9 cellular contexts compared by ENCODE assay signal in the genomic region with DNA sequence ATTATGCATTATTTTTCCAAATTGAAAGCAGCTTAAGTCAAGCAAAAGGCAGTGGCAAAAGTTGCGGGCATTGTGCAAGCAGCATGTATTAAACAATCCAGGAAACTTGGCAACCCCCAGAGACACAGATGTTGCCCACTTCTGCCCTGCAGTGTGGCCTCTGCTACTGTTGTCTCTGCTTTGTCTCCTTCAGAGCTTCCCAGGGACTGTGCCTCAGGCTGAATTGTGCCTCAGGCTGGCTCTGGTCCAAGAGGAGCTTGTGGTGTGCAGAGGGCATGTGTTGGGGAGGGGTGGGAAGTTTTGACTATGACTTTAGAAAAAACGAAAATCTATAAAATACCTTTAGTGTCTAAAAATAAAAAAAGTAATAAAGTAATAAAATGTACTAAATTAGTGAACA.
A peak's percentile ranks its signal among the peaks of the same experiment; 100 is the strongest.
DNase-seq lines count a peak whose midpoint lies in the region; ATAC-seq, FAIRE-seq and TF ChIP-seq lines count a peak whose summit lies in the region.
"Had no signal": no experiment of that assay in that cellular context is flagged by ENCODE, and none has a peak within 500 bp of the region (broad histone marks: within the 10 kb centered on the region; RNA-seq: fewer than 3 reads in every experiment).

No MANE protein-coding gene starts in this region.

- no peaks in the 10 kb centered on the region for H3K36me3 ChIP-seq in bronchial epithelial cell (ENCODE audit: control insufficient read depth, insufficient read depth, low read length)
- no peaks in the 10 kb centered on the region for H3K36me3 ChIP-seq in OCI-LY7 (ENCODE audit: insufficient read depth, low read length)

- POLR2A ChIA-PET in OCI-LY7 (lab: Charles Lee): no interaction called here

- BruUV-seq in OCI-LY7 (replicated peaks; lab: Mats Ljungman, UMichigan): no TSS peak

- CTCF ChIA-PET in OCI-LY7 (lab: Charles Lee; ENCODE audit: unreplicated experiment): no interaction called here

- intact Hi-C loops in OCI-LY7 (cut with micrococcal nuclease; ENCODE audit: unreplicated experiment): no loop called here

- H3K4me2 ChIP-seq in OCI-LY7 (ENCODE audit: low read length): no peak overlapping the region

- H3K27ac ChIP-seq in OCI-LY7 (ENCODE audit: low read depth, low read length, poor library complexity, severe bottlenecking): no peak overlapping the region

- no peaks in the 10 kb centered on the region for H3K4me1 ChIP-seq in OCI-LY7 (ENCODE audit: insufficient read depth, low read length, poor library complexity, severe bottlenecking)

- TF ChIP-seq POLR2A in GM12891 (IDR thresholded peaks at IDR 0.05; ENCODE audit: low read depth, low read length): no peak

- FAIRE-seq in bronchial epithelial cell (lab: Jason Lieb, UNC) (no peak), GM12891 (lab: Jason Lieb, UNC) (no peak)

- no peaks in the 10 kb centered on the region for H3K79me2 ChIP-seq in OCI-LY7 (ENCODE audit: insufficient read depth, low read depth, low read length)

- H2AFZ ChIP-seq in OCI-LY7 (ENCODE audit: low read length): no peak overlapping the region

- H4K20me1 ChIP-seq in OCI-LY7 (ENCODE audit: insufficient read depth, low read length): no peaks in the 10 kb centered on the region

- ATAC-seq in HG03097 (IDR thresholded peaks at IDR 0.05; ENCODE audit: low FRiP score, unreplicated experiment): no peak

- DNase-seq in EL (peak; percentile 3), NCI-H2081 (lab: John Stamatoyannopoulos, UW) (peak; percentile 64 to 85), bronchial epithelial cell (ENCODE audit: low read depth) (peak; percentile 11), medulla oblongata (ENCODE audit: extremely low spot score) (peak; percentile 31), GM12891 (ENCODE audit: insufficient read length, low spot score) (no peak), T1000 (lab: John Stamatoyannopoulos, UW) (no peak), OCI-LY7 (ENCODE audit: low spot score) (no peak)
- DNase-seq: activated gamma-delta T cell treated with Interleukin-2 at 50 U/mL for 16 hours had no signal

- TF ChIP-seq CTCF in bronchial epithelial cell (IDR thresholded peaks at IDR 0.05; ENCODE audit: insufficient read depth, low read length, severe bottlenecking) (no peak), OCI-LY7 (conservative IDR thresholded peaks at IDR 0.05; ENCODE audit: low read length) (no peak)

- no peaks in the 10 kb centered on the region for H3K9me2 ChIP-seq in OCI-LY7 (ENCODE audit: insufficient read depth, low read length)

- no peaks in the 10 kb centered on the region for H3K27me3 ChIP-seq in bronchial epithelial cell (ENCODE audit: control insufficient read depth, insufficient read depth, low read length)

- H3K9me3 ChIP-seq in OCI-LY7 (ENCODE audit: low read length): no peaks in the 10 kb centered on the region

- H3K4me3 ChIP-seq in bronchial epithelial cell (ENCODE audit: low read depth, low read length) (no peak overlapping the region), OCI-LY7 (ENCODE audit: low read depth, low read length, poor library complexity, severe bottlenecking) (no peak overlapping the region)

TF ChIP-seq in GM12891, 5 proteins besides CTCF, POLR2A, EP300 and RAD21:
- no peak for TF ChIP-seq POU2F2 (IDR thresholded peaks at IDR 0.05; ENCODE audit: low read depth, low read length)
- no peak for TF ChIP-seq SPI1 (IDR thresholded peaks at IDR 0.05; ENCODE audit: low read depth, low read length)
- no peak for TF ChIP-seq PAX5 (IDR thresholded peaks at IDR 0.05; ENCODE audit: insufficient read depth, low read length, severe bottlenecking)
- no peak for TF ChIP-seq POLR2AphosphoS5 (IDR thresholded peaks at IDR 0.05; ENCODE audit: low read depth, low read length)
- no peak for TF ChIP-seq TAF1 (IDR thresholded peaks at IDR 0.05; ENCODE audit: low read depth, low read length)
TF ChIP-seq in GM12891: peak in this region for 0.

Comparison
In these comparisons a context has a peak if more than half of its experiments do, and no peak if none do; other contexts are left out.
1. DNase-seq: peak in EL (single experiment), NCI-H2081 (2 of 2), bronchial epithelial cell (single experiment) and medulla oblongata (single experiment); none in GM12891 (single experiment), T1000 (single experiment) and OCI-LY7 (single experiment).